1 cellular context compared by ENCODE assay signal in genomic region chr16:53434436-53435065, GRCh38.
A peak's percentile ranks its signal among the peaks of the same experiment; 100 is the strongest.
TF ChIP-seq lines count a peak whose summit lies in the region.

TSS of gene RBL2 (plus strand) at chr16:53434471. CDS start at chr16:53434557, 86 bp downstream.

TF ChIP-seq in GM23338, 12 proteins besides CTCF, POLR2A, EP300 and RAD21 (continued from another document):
- TF ChIP-seq, protein P1, sequence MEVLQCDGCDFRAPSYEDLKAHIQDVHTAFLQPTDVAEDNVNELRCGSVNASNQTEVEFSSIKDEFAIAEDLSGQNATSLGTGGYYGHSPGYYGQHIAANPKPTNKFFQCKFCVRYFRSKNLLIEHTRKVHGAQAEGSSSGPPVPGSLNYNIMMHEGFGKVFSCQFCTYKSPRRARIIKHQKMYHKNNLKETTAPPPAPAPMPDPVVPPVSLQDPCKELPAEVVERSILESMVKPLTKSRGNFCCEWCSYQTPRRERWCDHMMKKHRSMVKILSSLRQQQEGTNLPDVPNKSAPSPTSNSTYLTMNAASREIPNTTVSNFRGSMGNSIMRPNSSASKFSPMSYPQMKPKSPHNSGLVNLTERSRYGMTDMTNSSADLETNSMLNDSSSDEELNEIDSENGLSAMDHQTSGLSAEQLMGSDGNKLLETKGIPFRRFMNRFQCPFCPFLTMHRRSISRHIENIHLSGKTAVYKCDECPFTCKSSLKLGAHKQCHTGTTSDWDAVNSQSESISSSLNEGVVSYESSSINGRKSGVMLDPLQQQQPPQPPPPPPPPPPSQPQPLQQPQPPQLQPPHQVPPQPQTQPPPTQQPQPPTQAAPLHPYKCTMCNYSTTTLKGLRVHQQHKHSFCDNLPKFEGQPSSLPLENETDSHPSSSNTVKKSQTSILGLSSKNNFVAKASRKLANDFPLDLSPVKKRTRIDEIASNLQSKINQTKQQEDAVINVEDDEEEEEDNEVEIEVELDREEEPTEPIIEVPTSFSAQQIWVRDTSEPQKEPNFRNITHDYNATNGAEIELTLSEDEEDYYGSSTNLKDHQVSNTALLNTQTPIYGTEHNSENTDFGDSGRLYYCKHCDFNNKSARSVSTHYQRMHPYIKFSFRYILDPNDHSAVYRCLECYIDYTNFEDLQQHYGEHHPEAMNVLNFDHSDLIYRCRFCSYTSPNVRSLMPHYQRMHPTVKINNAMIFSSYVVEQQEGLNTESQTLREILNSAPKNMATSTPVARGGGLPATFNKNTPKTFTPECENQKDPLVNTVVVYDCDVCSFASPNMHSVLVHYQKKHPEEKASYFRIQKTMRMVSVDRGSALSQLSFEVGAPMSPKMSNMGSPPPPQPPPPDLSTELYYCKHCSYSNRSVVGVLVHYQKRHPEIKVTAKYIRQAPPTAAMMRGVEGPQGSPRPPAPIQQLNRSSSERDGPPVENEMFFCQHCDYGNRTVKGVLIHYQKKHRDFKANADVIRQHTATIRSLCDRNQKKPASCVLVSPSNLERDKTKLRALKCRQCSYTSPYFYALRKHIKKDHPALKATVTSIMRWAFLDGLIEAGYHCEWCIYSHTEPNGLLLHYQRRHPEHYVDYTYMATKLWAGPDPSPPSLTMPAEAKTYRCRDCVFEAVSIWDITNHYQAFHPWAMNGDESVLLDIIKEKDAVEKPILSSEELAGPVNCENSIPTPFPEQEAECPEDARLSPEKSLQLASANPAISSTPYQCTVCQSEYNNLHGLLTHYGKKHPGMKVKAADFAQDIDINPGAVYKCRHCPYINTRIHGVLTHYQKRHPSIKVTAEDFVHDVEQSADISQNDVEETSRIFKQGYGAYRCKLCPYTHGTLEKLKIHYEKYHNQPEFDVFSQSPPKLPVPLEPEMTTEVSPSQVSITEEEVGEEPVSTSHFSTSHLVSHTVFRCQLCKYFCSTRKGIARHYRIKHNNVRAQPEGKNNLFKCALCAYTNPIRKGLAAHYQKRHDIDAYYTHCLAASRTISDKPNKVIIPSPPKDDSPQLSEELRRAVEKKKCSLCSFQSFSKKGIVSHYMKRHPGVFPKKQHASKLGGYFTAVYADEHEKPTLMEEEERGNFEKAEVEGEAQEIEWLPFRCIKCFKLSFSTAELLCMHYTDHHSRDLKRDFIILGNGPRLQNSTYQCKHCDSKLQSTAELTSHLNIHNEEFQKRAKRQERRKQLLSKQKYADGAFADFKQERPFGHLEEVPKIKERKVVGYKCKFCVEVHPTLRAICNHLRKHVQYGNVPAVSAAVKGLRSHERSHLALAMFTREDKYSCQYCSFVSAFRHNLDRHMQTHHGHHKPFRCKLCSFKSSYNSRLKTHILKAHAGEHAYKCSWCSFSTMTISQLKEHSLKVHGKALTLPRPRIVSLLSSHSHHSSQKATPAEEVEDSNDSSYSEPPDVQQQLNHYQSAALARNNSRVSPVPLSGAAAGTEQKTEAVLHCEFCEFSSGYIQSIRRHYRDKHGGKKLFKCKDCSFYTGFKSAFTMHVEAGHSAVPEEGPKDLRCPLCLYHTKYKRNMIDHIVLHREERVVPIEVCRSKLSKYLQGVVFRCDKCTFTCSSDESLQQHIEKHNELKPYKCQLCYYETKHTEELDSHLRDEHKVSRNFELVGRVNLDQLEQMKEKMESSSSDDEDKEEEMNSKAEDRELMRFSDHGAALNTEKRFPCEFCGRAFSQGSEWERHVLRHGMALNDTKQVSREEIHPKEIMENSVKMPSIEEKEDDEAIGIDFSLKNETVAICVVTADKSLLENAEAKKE (CRISPR knock-in tag; IDR thresholded peaks at IDR 0.05): no peak
- TF ChIP-seq NANOG (IDR thresholded peaks at IDR 0.05; ENCODE audit: borderline replicate concordance): no peak
- no peak for TF ChIP-seq ZNF331 (CRISPR knock-in tag; IDR thresholded peaks at IDR 0.05; ENCODE audit: low read depth)
- TF ChIP-seq POLR2AphosphoS5 (IDR thresholded peaks at IDR 0.05; ENCODE audit: low read depth): peak; percentile 56; the same call in 1 of the 2 replicates
